In genomic region chr1:182029002-182029378, GRCh38 we compare ENCODE assay signal across 9 cellular contexts. TPM values are rescaled to one million over a fixed set of nuclear protein-coding genes. Genes with fewer than 3 reads are reported as not detected.
DNase-seq lines count a peak whose midpoint lies in the region; ATAC-seq and TF ChIP-seq lines count a peak whose summit lies in the region.
"Had no signal": no experiment of that assay in that cellular context is flagged by ENCODE, and none has a peak within 500 bp of the region (broad histone marks: within the 10 kb centered on the region; RNA-seq: fewer than 3 reads in every experiment).

No MANE protein-coding gene starts in this region.

- H3K18ac ChIP-seq in mesenchymal stem cell (ENCODE audit: low read depth in 1 of 2, low read length in 2 of 2): no peak overlapping the region

- H2BK120ac ChIP-seq in mesenchymal stem cell (ENCODE audit: low read depth, low read length): no peak overlapping the region

- no peak overlapping the region for H2AK5ac ChIP-seq in mesenchymal stem cell (ENCODE audit: low read length, severe bottlenecking)

- peak overlapping the region; percentile 35 to 58 for H3K4me3 ChIP-seq in body of pancreas
- peak overlapping the region; percentile 18 to 83 for H3K4me3 ChIP-seq in mesenchymal stem cell (ENCODE audit: insufficient read depth in 1 of 2, low read depth in 1 of 2, low read length in 2 of 2)
- peak overlapping the region; percentile 46 for H3K4me3 ChIP-seq in urinary bladder (ENCODE audit: low read depth, low read length)

- no peak for TF ChIP-seq POLR2A in body of pancreas (IDR thresholded peaks at IDR 0.05)

- peak overlapping the region; percentile 77 for H3K9ac ChIP-seq in mesenchymal stem cell (ENCODE audit: low read length)

- H3K4me2 ChIP-seq in mesenchymal stem cell (ENCODE audit: low read length, poor library complexity, severe bottlenecking): peak overlapping the region; percentile 56

- no peak overlapping the region for H3K14ac ChIP-seq in mesenchymal stem cell (ENCODE audit: low read length in 2 of 2)

- ATAC-seq in body of pancreas (no peak), HG03175 (IDR thresholded peaks at IDR 0.05; ENCODE audit: unreplicated experiment) (no peak)

- H3K9me3 ChIP-seq in body of pancreas (no peaks in the 10 kb centered on the region), mesenchymal stem cell (ENCODE audit: control insufficient read depth, low read length) (no peaks in the 10 kb centered on the region)

- peaks cover 10% of the 10 kb centered on the region for H3K4me1 ChIP-seq in body of pancreas
- no peaks in the 10 kb centered on the region for H3K4me1 ChIP-seq in mesenchymal stem cell (ENCODE audit: control insufficient read depth, insufficient read depth, low read depth, low read length)
- H3K4me1 ChIP-seq in urinary bladder (ENCODE audit: insufficient read depth): no peaks in the 10 kb centered on the region

- intact Hi-C loops in body of pancreas (cut with DNase I): no loop called here

- no peak overlapping the region for H2BK15ac ChIP-seq in mesenchymal stem cell (ENCODE audit: low read depth, poor library complexity, severe bottlenecking)

- no peaks in the 10 kb centered on the region for H3K36me3 ChIP-seq in body of pancreas (replicated peaks in 1 of 2; ENCODE audit: insufficient read depth in 1 of 2, low read depth in 2 of 2)
- H3K36me3 ChIP-seq in mesenchymal stem cell (ENCODE audit: control insufficient read depth in 1 of 2, insufficient read depth in 2 of 2, low read depth in 1 of 2, low read length in 2 of 2): no peaks in the 10 kb centered on the region
- H3K36me3 ChIP-seq in urinary bladder (ENCODE audit: insufficient read depth): no peaks in the 10 kb centered on the region

- no peak overlapping the region for H2BK12ac ChIP-seq in mesenchymal stem cell (ENCODE audit: low read length in 2 of 2)

- H3K23ac ChIP-seq in mesenchymal stem cell (ENCODE audit: low read length in 2 of 2): no peak overlapping the region

- peak overlapping the region; percentile 94 for H3K4me3 Mint-ChIP-seq in activated naive CD4-positive, alpha-beta T cell treated with anti-CD3 and anti-CD28 coated beads, Interleukin-2, amount 50 U/mL, for 24 hours

- no peak overlapping the region for H2AFZ ChIP-seq in mesenchymal stem cell (ENCODE audit: low read depth, low read length)

- H3K27me3 Mint-ChIP-seq in activated naive CD4-positive, alpha-beta T cell treated with anti-CD3 and anti-CD28 coated beads, Interleukin-2, amount 50 U/mL, for 24 hours: no peaks in the 10 kb centered on the region

- H3K36me3 Mint-ChIP-seq in activated naive CD4-positive, alpha-beta T cell treated with anti-CD3 and anti-CD28 coated beads, Interleukin-2, amount 50 U/mL, for 24 hours: no peaks in the 10 kb centered on the region

- TF ChIP-seq CTCF in body of pancreas (IDR thresholded peaks at IDR 0.05): no peak

- H4K8ac ChIP-seq in mesenchymal stem cell (ENCODE audit: low read length): no peak overlapping the region

- DNase-seq in activated naive CD4-positive, alpha-beta T cell (lab: John Stamatoyannopoulos, UW): no peak
- DNase-seq in body of pancreas (no peak), mesenchymal stem cell (no peak), NCI-H748 treated with DMSO at 0.1 percent for 48 hours (lab: John Stamatoyannopoulos, UW) (no peak), epidermal melanocyte (ENCODE audit: insufficient read length, low spot score) (no peak)

- H3K9me3 Mint-ChIP-seq in activated naive CD4-positive, alpha-beta T cell treated with anti-CD3 and anti-CD28 coated beads, Interleukin-2, amount 50 U/mL, for 24 hours: no peaks in the 10 kb centered on the region

- H3K27ac ChIP-seq in body of pancreas: peak overlapping the region; percentile 83 to 88 (median 86)
- no peak overlapping the region for H3K27ac ChIP-seq in mesenchymal stem cell (ENCODE audit: low read length, poor library complexity, severe bottlenecking)
- peak overlapping the region; percentile 64 for H3K27ac ChIP-seq in urinary bladder (ENCODE audit: low read depth)

- no peak overlapping the region for H2BK5ac ChIP-seq in mesenchymal stem cell (ENCODE audit: low read depth, low read length, poor library complexity, severe bottlenecking)

- no peaks in the 10 kb centered on the region for H3K27me3 ChIP-seq in body of pancreas
- no peaks in the 10 kb centered on the region for H3K27me3 ChIP-seq in mesenchymal stem cell (ENCODE audit: control insufficient read depth in 1 of 2, insufficient read depth in 1 of 2, low read length in 2 of 2)

- WGBS in body of pancreas, 2 donors: 0% methylated on average over 2 of the region's 2 CpGs
- 4% methylated on average over 2 of the region's 2 CpGs for WGBS in mesenchymal stem cell
- WGBS in urinary bladder: 5% methylated on average over 2 of the region's 2 CpGs

- H3K4ac ChIP-seq in mesenchymal stem cell (ENCODE audit: low read depth in 1 of 2, low read length in 2 of 2): no peak overlapping the region

- peaks cover 13% of the 10 kb centered on the region for H3K4me1 Mint-ChIP-seq in activated naive CD4-positive, alpha-beta T cell treated with anti-CD3 and anti-CD28 coated beads, Interleukin-2, amount 50 U/mL, for 24 hours

- H3K27ac Mint-ChIP-seq in activated naive CD4-positive, alpha-beta T cell treated with anti-CD3 and anti-CD28 coated beads, Interleukin-2, amount 50 U/mL, for 24 hours: peak overlapping the region; percentile 95

- H3K79me1 ChIP-seq in mesenchymal stem cell (replicated peaks; ENCODE audit: low read length, poor library complexity, severe bottlenecking): no peaks in the 10 kb centered on the region

- no peak overlapping the region for H4K91ac ChIP-seq in mesenchymal stem cell (ENCODE audit: low read length)

RNA-seq across cellular contexts. Expression of gene ZNF648, which starts 32.5 kb away (rescaled TPM):
- total RNA-seq in body of pancreas (1 to 10 TPM in 1 of 2 donors, not detected in 1; 1.8 TPM), urinary bladder (0.11 TPM)
- not detected for polyA plus RNA-seq in mesenchymal stem cell (2013, experiment 1 of 2)
- not detected for polyA plus RNA-seq in mesenchymal stem cell (2013, experiment 2 of 2)
- not detected for polyA plus RNA-seq in urinary bladder
- total RNA-seq: LHCN-M2 had no signal
